ENCODE assay signal across 1 cellular context in genomic region chr9:130768265-130768664, GRCh38.
A peak's percentile ranks its signal among the peaks of the same experiment; 100 is the strongest.
TF ChIP-seq lines count a peak whose summit lies in the region.

No MANE protein-coding gene starts in this region.

TF ChIP-seq in HepG2, 621 proteins besides CTCF, POLR2A, EP300 and RAD21 (continued from another document):
- TF ChIP-seq ZNF142 (CRISPR knock-in tag; IDR thresholded peaks at IDR 0.05) = no peak
- TF ChIP-seq ZNF407 (CRISPR knock-in tag; IDR thresholded peaks at IDR 0.05; ENCODE audit: not compliant biosample characterization) = no peak
- peak; percentile 66; the same call in 1 of the 2 replicates for TF ChIP-seq ETV5 (CRISPR knock-in tag; IDR thresholded peaks at IDR 0.05; ENCODE audit: borderline replicate concordance)
- no peak for TF ChIP-seq KIAA2018 (CRISPR knock-in tag; IDR thresholded peaks at IDR 0.05; ENCODE audit: borderline replicate concordance)
- no peak for TF ChIP-seq FIP1L1 (IDR thresholded peaks at IDR 0.05; ENCODE audit: borderline replicate concordance, insufficient read depth, low read depth, low read length)
- TF ChIP-seq EED (CRISPR knock-in tag; IDR thresholded peaks at IDR 0.05) = no peak
- TF ChIP-seq TEF (CRISPR knock-in tag; IDR thresholded peaks at IDR 0.05) = no peak
